In the genomic region with DNA sequence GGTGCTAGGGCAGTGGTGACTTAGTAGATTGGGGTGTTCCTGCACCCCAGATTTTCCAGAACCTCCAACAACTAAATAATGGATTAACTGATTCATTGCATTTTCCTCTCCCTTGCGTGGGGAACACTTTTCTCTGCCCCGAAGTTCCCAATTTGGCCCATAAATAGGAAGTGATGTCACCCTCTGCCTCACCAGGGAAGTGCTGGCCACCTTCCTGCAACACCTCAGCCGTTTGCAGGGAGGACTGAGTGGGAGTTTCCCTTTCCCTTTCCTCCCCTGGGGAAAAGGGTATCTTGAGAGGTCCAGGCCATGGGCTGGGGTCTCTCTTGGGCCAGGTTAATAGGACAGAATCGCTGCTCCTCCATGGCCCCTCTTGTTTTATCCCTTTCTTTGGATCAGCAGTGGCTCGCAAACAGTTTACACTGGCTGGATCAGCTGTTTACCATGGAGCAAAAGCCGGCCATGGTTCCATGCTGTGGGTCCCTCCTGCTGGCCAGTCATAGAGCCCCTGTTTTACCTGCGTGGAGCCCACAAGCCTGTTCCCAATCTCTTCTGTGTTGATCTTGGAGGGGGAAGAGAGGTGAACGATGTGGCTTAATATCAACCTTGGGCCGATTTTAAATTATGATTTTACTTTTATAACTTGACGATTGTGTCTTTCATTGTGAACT, we compare ENCODE assay signal across 23 cellular contexts.
"Had no signal": no experiment of that assay in that cellular context is flagged by ENCODE, and none has a peak within 500 bp of the region (broad histone marks: within the 10 kb centered on the region; RNA-seq: fewer than 3 reads in every experiment).

No MANE protein-coding gene starts in this region.

- FAIRE-seq: endothelial cell of umbilical vein, kidney had no signal

- H3K27ac ChIP-seq: colonic mucosa, esophagus squamous epithelium, left lung, neutrophil, thoracic aorta had no signal

- H3K36me3 ChIP-seq: colonic mucosa, esophagus squamous epithelium, left lung, neutrophil, thoracic aorta had no signal

- H3K4me3 Mint-ChIP-seq: activated CD4-positive, alpha-beta T cell treated with anti-CD3 and anti-CD28 coated beads, Interleukin-2, amount 10 ng/mL, durations not matched to agents 24 days and 14 days; activated CD8-positive, alpha-beta T cell treated with anti-CD3 and anti-CD28 coated beads, Interleukin-2, amount 10 ng/mL, durations not matched to agents 7 days and 5 days; activated naive CD8-positive, alpha-beta T cell treated with anti-CD3 and anti-CD28 coated beads for 36 hours; activated T-cell treated with anti-CD3 and anti-CD28 coated beads, Interleukin-2, amount 50 U/mL, for 72 hours; brain; naive B cell; stimulated activated effector memory CD8-positive, alpha-beta T cell treated with anti-CD3 and anti-CD28 coated beads, Interleukin-12 subunit alpha, Interleukin-12 subunit beta, amount 100 ng/mL, for 72 hours had no signal

- H3K9me3 Mint-ChIP-seq: activated CD4-positive, alpha-beta T cell treated with anti-CD3 and anti-CD28 coated beads, Interleukin-2, amount 10 ng/mL, durations not matched to agents 24 days and 14 days; activated naive CD8-positive, alpha-beta T cell treated with anti-CD3 and anti-CD28 coated beads for 36 hours; activated T-cell treated with anti-CD3 and anti-CD28 coated beads, Interleukin-2, amount 50 U/mL, for 72 hours; stimulated activated effector memory CD8-positive, alpha-beta T cell treated with anti-CD3 and anti-CD28 coated beads, Interleukin-12 subunit alpha, Interleukin-12 subunit beta, amount 100 ng/mL, for 72 hours had no signal

- H3K4me3 ChIP-seq: colonic mucosa, esophagus squamous epithelium, left lung, thoracic aorta had no signal

- ATAC-seq: activated CD8-positive, alpha-beta T cell treated with anti-CD3 and anti-CD28 coated beads, Interleukin-2, amount 10 ng/mL, durations not matched to agents 7 days and 5 days; activated T-cell treated with anti-CD3 and anti-CD28 coated beads, Interleukin-2, amount 50 U/mL, for 72 hours; left lung; stimulated activated effector memory CD8-positive, alpha-beta T cell treated with anti-CD3 and anti-CD28 coated beads, Interleukin-12 subunit alpha, Interleukin-12 subunit beta, amount 100 ng/mL, for 72 hours had no signal

- H3K27ac Mint-ChIP-seq: activated CD4-positive, alpha-beta T cell treated with anti-CD3 and anti-CD28 coated beads, Interleukin-2, amount 10 ng/mL, durations not matched to agents 24 days and 14 days; activated CD8-positive, alpha-beta T cell treated with anti-CD3 and anti-CD28 coated beads, Interleukin-2, amount 10 ng/mL, durations not matched to agents 7 days and 5 days; activated naive CD8-positive, alpha-beta T cell treated with anti-CD3 and anti-CD28 coated beads for 36 hours; activated T-cell treated with anti-CD3 and anti-CD28 coated beads, Interleukin-2, amount 50 U/mL, for 72 hours; brain; naive B cell; stimulated activated effector memory CD8-positive, alpha-beta T cell treated with anti-CD3 and anti-CD28 coated beads, Interleukin-12 subunit alpha, Interleukin-12 subunit beta, amount 100 ng/mL, for 72 hours had no signal

- H3K9me3 ChIP-seq: colonic mucosa, esophagus squamous epithelium, left lung, neutrophil, thoracic aorta had no signal

- DNase-seq: activated CD4-positive, alpha-beta T cell treated with anti-CD3 and anti-CD28 coated beads, Interleukin-2, amount 10 ng/mL, durations not matched to agents 24 days and 14 days; activated CD4-positive, CD25-positive, alpha-beta regulatory T cell; activated CD8-positive, alpha-beta memory T cell treated with anti-CD3 and anti-CD28 coated beads, Interleukin-2, amount 50 U/mL, for 48 hours; activated CD8-positive, alpha-beta T cell treated with anti-CD3 and anti-CD28 coated beads, Interleukin-2, amount 10 ng/mL, durations not matched to agents 7 days and 5 days; activated gamma-delta T cell; activated naive CD8-positive, alpha-beta T cell treated with anti-CD3 and anti-CD28 coated beads for 36 hours; activated T-cell treated with anti-CD3 and anti-CD28 coated beads, Interleukin-2, amount 50 U/mL, for 72 hours; amygdala; central memory CD4-positive, alpha-beta T cell; colonic mucosa; esophagus squamous epithelium; hippocampal formation; kidney; left lung; mammary epithelial cell; naive B cell; stimulated activated CD4-positive, alpha-beta T cell treated with anti-CD3 and anti-CD28 coated beads, Interleukin-12 subunit alpha, Interleukin-12 subunit beta, amount 100 ng/mL, for 4 hours; stimulated activated CD4-positive, alpha-beta T cell treated with anti-CD3 and anti-CD28 coated beads, Interleukin-2, amount 100 ng/mL, for 24 hours had no signal

- H3K27me3 ChIP-seq: colonic mucosa had no signal

- H3K36me3 Mint-ChIP-seq: activated naive CD8-positive, alpha-beta T cell treated with anti-CD3 and anti-CD28 coated beads for 36 hours; brain; naive B cell; stimulated activated effector memory CD8-positive, alpha-beta T cell treated with anti-CD3 and anti-CD28 coated beads, Interleukin-12 subunit alpha, Interleukin-12 subunit beta, amount 100 ng/mL, for 72 hours had no signal

- H3K4me1 ChIP-seq: colonic mucosa, esophagus squamous epithelium, left lung had no signal

- H3K27me3 Mint-ChIP-seq: activated CD4-positive, alpha-beta T cell treated with anti-CD3 and anti-CD28 coated beads, Interleukin-2, amount 10 ng/mL, durations not matched to agents 24 days and 14 days; brain had no signal

- H3K4me1 Mint-ChIP-seq: activated CD4-positive, alpha-beta T cell treated with anti-CD3 and anti-CD28 coated beads, Interleukin-2, amount 10 ng/mL, durations not matched to agents 24 days and 14 days; activated naive CD8-positive, alpha-beta T cell treated with anti-CD3 and anti-CD28 coated beads for 36 hours; brain had no signal
